Comparison of ENCODE assay signal across 8 cellular contexts in the genomic region with DNA sequence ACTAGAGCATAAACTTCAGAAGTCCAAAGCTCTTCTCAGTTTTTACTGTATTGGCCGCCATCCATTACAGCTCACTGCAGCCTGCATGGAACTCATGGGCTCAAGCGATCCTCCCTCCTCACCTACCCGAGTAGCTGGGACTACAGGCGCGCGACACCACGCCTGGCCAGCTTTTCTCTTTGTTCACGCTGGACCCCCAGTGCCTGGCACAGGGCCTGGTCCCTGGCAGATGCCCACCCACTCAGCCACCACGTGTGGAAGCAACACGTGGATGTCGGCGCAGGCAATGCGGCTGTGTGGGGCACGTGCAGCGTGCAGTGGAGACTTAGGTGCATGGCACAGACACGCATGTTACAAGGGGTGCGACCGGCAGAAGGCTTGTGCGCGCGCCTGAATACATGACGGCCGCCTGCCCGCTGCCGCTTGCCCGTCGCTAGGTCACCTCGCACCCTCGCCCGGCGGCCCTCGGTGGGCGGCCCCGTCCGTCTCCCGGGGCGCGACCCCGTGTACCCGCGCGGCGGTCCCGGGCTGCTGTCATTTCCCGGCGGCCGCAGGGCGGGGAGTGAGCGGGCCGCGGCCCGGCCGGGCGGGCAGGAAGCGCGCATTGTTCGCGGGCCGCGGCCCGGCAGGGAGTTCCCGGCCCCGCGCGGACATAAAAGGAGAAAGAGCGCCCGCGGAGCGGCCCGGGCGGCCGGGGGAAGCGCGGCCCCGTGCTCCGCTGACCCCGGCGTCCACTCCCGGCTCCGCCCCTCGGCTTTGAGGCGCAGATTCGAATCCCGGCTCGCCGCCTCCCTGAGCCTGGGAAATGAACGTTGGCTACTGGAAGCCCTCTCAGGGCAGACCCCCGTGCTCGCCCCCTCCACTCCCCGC. TPM values are rescaled to one million over a fixed set of nuclear protein-coding genes. Genes with fewer than 3 reads are reported as not detected.
DNase-seq lines count a peak whose midpoint lies in the region; ATAC-seq lines count a peak whose summit lies in the region.

No MANE protein-coding gene starts in this region.

- peak overlapping the region; percentile 40 to 69 for H3K4me3 ChIP-seq in esophagus (ENCODE audit: low read depth in 1 of 2, low read length in 2 of 2)
- H3K4me3 ChIP-seq in naive thymus-derived CD4-positive, alpha-beta T cell (ENCODE audit: low read length): peak overlapping the region; percentile 32

- H3K9me3 ChIP-seq in esophagus (ENCODE audit: control insufficient read depth in 2 of 2, insufficient read depth in 1 of 2, low read depth in 1 of 2, low read length in 1 of 2): no peaks in the 10 kb centered on the region
- H3K9me3 ChIP-seq in naive thymus-derived CD4-positive, alpha-beta T cell (ENCODE audit: control insufficient read depth in 2 of 3, low read length in 3 of 3): no peaks in the 10 kb centered on the region

- peaks cover 14% of the 10 kb centered on the region for H3K4me1 Mint-ChIP-seq in T-helper 1 cell treated with Interleukin-12 subunit alpha and Interleukin-12 subunit beta and Interleukin-4 antibody, amounts not matched to agents 30 μg/mL and 1 μg/mL, for 36 hours (ENCODE audit: low read depth)
- H3K4me1 Mint-ChIP-seq in T-helper 2 cell treated with Interferon-gamma antibody and Interleukin-4, amounts not matched to agents 5 μg/mL and 100 μg/mL, for 36 hours (ENCODE audit: low read depth): peaks cover 13% of the 10 kb centered on the region
- H3K4me1 Mint-ChIP-seq in naive thymus-derived CD4-positive, alpha-beta T cell: peaks cover 7 to 19% (median 14%) of the 10 kb centered on the region in 7 donors

- intact Hi-C loops in naive thymus-derived CD4-positive, alpha-beta T cell (cut with micrococcal nuclease): no loop called here

- peak overlapping the region; percentile 77 for H3K4me3 Mint-ChIP-seq in T-helper 1 cell treated with Interleukin-12 subunit alpha and Interleukin-12 subunit beta and Interleukin-4 antibody, amounts not matched to agents 30 μg/mL and 1 μg/mL, for 36 hours
- peak overlapping the region; percentile 78 for H3K4me3 Mint-ChIP-seq in T-helper 2 cell treated with Interferon-gamma antibody and Interleukin-4, amounts not matched to agents 5 μg/mL and 100 μg/mL, for 36 hours
- H3K4me3 Mint-ChIP-seq in naive thymus-derived CD4-positive, alpha-beta T cell: peak overlapping the region; percentile 69 to 85 (median 82)

- peak overlapping the region; percentile 35 to 82 for H3K27ac ChIP-seq in esophagus (ENCODE audit: low read depth in 2 of 2, low read length in 1 of 2)
- H3K27ac ChIP-seq in naive thymus-derived CD4-positive, alpha-beta T cell (ENCODE audit: low read depth, low read length): no peak overlapping the region

- DNase-seq in T-helper 1 cell (no peak), GDM1 (lab: John Stamatoyannopoulos, UW) (no peak), NCI-H524 (lab: John Stamatoyannopoulos, UW) (no peak)
- DNase-seq in T-helper 2 cell treated with Interferon-gamma antibody and Interleukin-4, amounts not matched to agents 5 μg/mL and 100 μg/mL, for 36 hours (ENCODE audit: low spot score): no peak
- DNase-seq in naive thymus-derived CD4-positive, alpha-beta T cell: peak in 1 of 9 donors; percentile 25

- 5 to 11% methylated on average over 59 to 90 of the region's 90 CpGs for WGBS in esophagus, 2 donors

- no peaks in the 10 kb centered on the region for H3K36me3 ChIP-seq in esophagus (ENCODE audit: control insufficient read depth in 2 of 2, insufficient read depth in 2 of 2, low read length in 1 of 2)
- no peaks in the 10 kb centered on the region for H3K36me3 ChIP-seq in naive thymus-derived CD4-positive, alpha-beta T cell (ENCODE audit: control insufficient read depth in 2 of 3, insufficient read depth in 3 of 3, low read length in 3 of 3)

- CTCF ChIA-PET in naive thymus-derived CD4-positive, alpha-beta T cell (lab: Charles Lee): interaction anchor here (0.5 to 5.9 kb wide), 4 partner anchors 43 to 248 kb away, joined by 3 to 78 read pairs (median 4); no protein-coding TSS in a partner anchor

- H3K36me3 Mint-ChIP-seq in T-helper 1 cell treated with Interleukin-12 subunit alpha and Interleukin-12 subunit beta and Interleukin-4 antibody, amounts not matched to agents 30 μg/mL and 1 μg/mL, for 36 hours (ENCODE audit: low read depth): no peaks in the 10 kb centered on the region
- H3K36me3 Mint-ChIP-seq in T-helper 2 cell treated with Interferon-gamma antibody and Interleukin-4, amounts not matched to agents 5 μg/mL and 100 μg/mL, for 36 hours (ENCODE audit: low read depth): no peaks in the 10 kb centered on the region
- no peaks in the 10 kb centered on the region for H3K36me3 Mint-ChIP-seq in naive thymus-derived CD4-positive, alpha-beta T cell

- H3K27me3 ChIP-seq in esophagus (ENCODE audit: control insufficient read depth in 1 of 2, insufficient read depth in 2 of 2, low read length in 2 of 2): no peaks in the 10 kb centered on the region
- peaks cover 0 to 4% of the 10 kb centered on the region in 2 donors for H3K27me3 ChIP-seq in naive thymus-derived CD4-positive, alpha-beta T cell (ENCODE audit: control insufficient read depth in 2 of 2, insufficient read depth in 2 of 2, low read length in 2 of 2)

- no peaks in the 10 kb centered on the region for H3K9me3 Mint-ChIP-seq in T-helper 1 cell treated with Interleukin-12 subunit alpha and Interleukin-12 subunit beta and Interleukin-4 antibody, amounts not matched to agents 30 μg/mL and 1 μg/mL, for 36 hours
- no peaks in the 10 kb centered on the region for H3K9me3 Mint-ChIP-seq in T-helper 2 cell treated with Interferon-gamma antibody and Interleukin-4, amounts not matched to agents 5 μg/mL and 100 μg/mL, for 36 hours
- H3K9me3 Mint-ChIP-seq in naive thymus-derived CD4-positive, alpha-beta T cell: peaks cover 0 to 3% (median 0%) of the 10 kb centered on the region in 11 donors

- H3K27me3 Mint-ChIP-seq in T-helper 1 cell treated with Interleukin-12 subunit alpha and Interleukin-12 subunit beta and Interleukin-4 antibody, amounts not matched to agents 30 μg/mL and 1 μg/mL, for 36 hours (ENCODE audit: low read depth): peaks cover 29% of the 10 kb centered on the region
- H3K27me3 Mint-ChIP-seq in T-helper 2 cell treated with Interferon-gamma antibody and Interleukin-4, amounts not matched to agents 5 μg/mL and 100 μg/mL, for 36 hours (ENCODE audit: low read depth): peaks cover 39% of the 10 kb centered on the region
- H3K27me3 Mint-ChIP-seq in naive thymus-derived CD4-positive, alpha-beta T cell: peaks cover 33 to 60% (median 44%) of the 10 kb centered on the region in 5 donors

- H3K27ac Mint-ChIP-seq in T-helper 1 cell treated with Interleukin-12 subunit alpha and Interleukin-12 subunit beta and Interleukin-4 antibody, amounts not matched to agents 30 μg/mL and 1 μg/mL, for 36 hours: peak overlapping the region; percentile 39
- H3K27ac Mint-ChIP-seq in T-helper 2 cell treated with Interferon-gamma antibody and Interleukin-4, amounts not matched to agents 5 μg/mL and 100 μg/mL, for 36 hours: no peak overlapping the region
- peak overlapping the region in 1 of 9 donors; percentile 57 for H3K27ac Mint-ChIP-seq in naive thymus-derived CD4-positive, alpha-beta T cell

- ATAC-seq in naive thymus-derived CD4-positive, alpha-beta T cell: peak; percentile 32
- no peak for ATAC-seq in GM19035 (IDR thresholded peaks at IDR 0.05; ENCODE audit: unreplicated experiment)

- POLR2A ChIA-PET in naive thymus-derived CD4-positive, alpha-beta T cell (lab: Charles Lee): interaction anchor here (0.9 kb wide), 1 partner anchor 248 kb away, joined by 3 read pairs; no protein-coding TSS in a partner anchor

- H3K4me1 ChIP-seq in esophagus (ENCODE audit: control insufficient read depth in 2 of 2, insufficient read depth in 2 of 2, low read length in 1 of 2): peaks cover 0 to 8% of the 10 kb centered on the region in 2 donors
- no peaks in the 10 kb centered on the region for H3K4me1 ChIP-seq in naive thymus-derived CD4-positive, alpha-beta T cell (ENCODE audit: control insufficient read depth in 2 of 2, insufficient read depth in 2 of 2, low read length in 2 of 2)

RNA-seq across cellular contexts. Expression of gene PTGS1, which starts 24.1 kb away (rescaled TPM):
- polyA plus RNA-seq in esophagus: 10 to 100 TPM in 1 of 2 donors, 1 to 10 TPM in 1; 6.8 to 20.3 TPM
- total RNA-seq in naive thymus-derived CD4-positive, alpha-beta T cell: 1 to 10 TPM in 2 of 5 experiments, under 1 TPM in 3; 0.41 to 7.0 (median 0.67) TPM
- polyA plus RNA-seq in naive thymus-derived CD4-positive, alpha-beta T cell: under 1 TPM in 1 of 2 donors, not detected in 1; 0.44 TPM

Comparison
In these comparisons a context has a peak if more than half of its experiments do, and no peak if none do; other contexts are left out.
1. RNA of gene PTGS1, which starts 24.1 kb away (polyA plus RNA-seq): 6.8 to 20.3 TPM in esophagus; 0.44 TPM in naive thymus-derived CD4-positive, alpha-beta T cell; every median in the first group is over 4 times any median in the second.
2. Peak in every context shown above with its lines, with median percentiles within 50 percentile points of each other: H3K4me3 Mint-ChIP-seq.